In genomic region chr2:64831977-64832328, GRCh38 we compare ENCODE assay signal across 8 cellular contexts.
A peak's percentile ranks its signal among the peaks of the same experiment; 100 is the strongest.
DNase-seq lines count a peak whose midpoint lies in the region; ATAC-seq and TF ChIP-seq lines count a peak whose summit lies in the region.

No MANE protein-coding gene starts in this region.

- intact Hi-C loops in Panc1 (cut with micrococcal nuclease; ENCODE audit: unreplicated experiment) (no loop called here), spleen (cut with DNase I; ENCODE audit: low total_unique reads) (no loop called here), posterior vena cava (cut with DNase I) (no loop called here), mucosa of descending colon (cut with DNase I, micrococcal nuclease) (loop anchor here in 1 of 2 donors (10.0 kb wide), 1 partner anchor 187 kb away; no protein-coding TSS in a partner anchor)

- H3K4me3 ChIP-seq in Panc1 (ENCODE audit: low read depth in 2 of 2, low read length in 2 of 2) (no peak overlapping the region), esophagus (ENCODE audit: low read depth in 1 of 2, low read length in 2 of 2) (no peak overlapping the region), spleen (peak overlapping the region in 1 of 8 donors; percentile 49), mucosa of descending colon (no peak overlapping the region)

- peaks cover 18% of the 10 kb centered on the region for H3K4me1 ChIP-seq in Panc1 (ENCODE audit: control insufficient read depth, insufficient read depth, low read length)
- peaks cover 0 to 2% of the 10 kb centered on the region in 2 donors for H3K4me1 ChIP-seq in esophagus (ENCODE audit: control insufficient read depth in 2 of 2, insufficient read depth in 2 of 2, low read length in 1 of 2)
- H3K4me1 ChIP-seq in spleen = peaks cover 0 to 16% (median 13%) of the 10 kb centered on the region in 6 donors
- H3K4me1 ChIP-seq in mucosa of descending colon (ENCODE audit: low read depth) = peaks cover 8% of the 10 kb centered on the region

- in situ Hi-C loops in Panc1 (cut with HindIII; ENCODE audit: low pct_unique_long_range_greater_than_20kb, low sequenced_read_pairs) = no loop called here

- TF ChIP-seq POLR2A in spleen (IDR thresholded peaks at IDR 0.05) = no peak

- H3K36me3 ChIP-seq in Panc1 (ENCODE audit: control insufficient read depth, insufficient read depth, low read length) (no peaks in the 10 kb centered on the region), esophagus (ENCODE audit: control insufficient read depth in 2 of 2, insufficient read depth in 2 of 2, low read length in 1 of 2) (no peaks in the 10 kb centered on the region), spleen (no peaks in the 10 kb centered on the region), mucosa of descending colon (ENCODE audit: low read depth) (no peaks in the 10 kb centered on the region)

- ATAC-seq in Panc1 (no peak), mucosa of descending colon (no peak)

- H3K9me3 ChIP-seq in Panc1 (ENCODE audit: control insufficient read depth, insufficient read depth, low read depth, low read length) = no peaks in the 10 kb centered on the region
- no peaks in the 10 kb centered on the region for H3K9me3 ChIP-seq in esophagus (ENCODE audit: control insufficient read depth in 2 of 2, insufficient read depth in 1 of 2, low read depth in 1 of 2, low read length in 1 of 2)
- no peaks in the 10 kb centered on the region for H3K9me3 ChIP-seq in spleen
- H3K9me3 ChIP-seq in mucosa of descending colon = no peaks in the 10 kb centered on the region

- POLR2A ChIA-PET in Panc1 (lab: Charles Lee) = no interaction called here

- CTCF ChIA-PET in Panc1 (lab: Charles Lee) = interaction anchor here (0.6 to 1.3 kb wide), 4 partner anchors 28 to 104 kb away, joined by 3 to 5 read pairs (median 4); no protein-coding TSS in a partner anchor

- WGBS in esophagus, 2 donors = 83 to 87% methylated on average over 6 of the region's 6 CpGs
- 77 to 87% (median 83%) methylated on average over 6 of the region's 6 CpGs for WGBS in spleen, 5 donors

- TF ChIP-seq CTCF in Panc1 (IDR thresholded peaks at IDR 0.05) = peak; percentile 46
- peak in 2 of 11 experiments; percentile 2 to 60 for TF ChIP-seq CTCF in spleen (IDR thresholded peaks at IDR 0.05 in 8 of 11, conservative IDR thresholded peaks at IDR 0.05 in 3 of 11)
- no peak for TF ChIP-seq CTCF in mucosa of descending colon (IDR thresholded peaks at IDR 0.05)
- TF ChIP-seq CTCF in GM10266 (IDR thresholded peaks at IDR 0.05; ENCODE audit: control insufficient read depth, insufficient read depth, low read depth, missing control alignments) = no peak

- peak overlapping the region; percentile 45 for H3K27ac ChIP-seq in Panc1 (ENCODE audit: low read length)
- peak overlapping the region; percentile 75 to 86 for H3K27ac ChIP-seq in esophagus (ENCODE audit: low read depth in 2 of 2, low read length in 1 of 2)
- peak overlapping the region in 6 of 8 donors; percentile 33 to 84 (median 76) for H3K27ac ChIP-seq in spleen

- H3K27me3 ChIP-seq in Panc1 (ENCODE audit: control insufficient read depth, insufficient read depth, low read length) (no peaks in the 10 kb centered on the region), esophagus (ENCODE audit: control insufficient read depth in 1 of 2, insufficient read depth in 2 of 2, low read length in 2 of 2) (no peaks in the 10 kb centered on the region), spleen (replicated peaks in 1 of 7) (no peaks in the 10 kb centered on the region)

- peak; percentile 7 for DNase-seq in NCI-H82 treated with DMSO at 0.1 percent for 48 hours (lab: John Stamatoyannopoulos, UW; ENCODE audit: unreplicated experiment)
- DNase-seq in NCI-H82 (lab: John Stamatoyannopoulos, UW) = no peak
- no peak for DNase-seq in Panc1 (ENCODE audit: low read depth, low spot score)
- no peak for DNase-seq in spleen
- no peak for DNase-seq in posterior vena cava (ENCODE audit: low spot score)
- DNase-seq in mucosa of descending colon = no peak
- DNase-seq in GM10266 (ENCODE audit: extremely low spot score) = no peak

- no TSS peak for BruUV-seq in Panc1 (replicated peaks; lab: Mats Ljungman, UMichigan)
